In the genomic region with DNA sequence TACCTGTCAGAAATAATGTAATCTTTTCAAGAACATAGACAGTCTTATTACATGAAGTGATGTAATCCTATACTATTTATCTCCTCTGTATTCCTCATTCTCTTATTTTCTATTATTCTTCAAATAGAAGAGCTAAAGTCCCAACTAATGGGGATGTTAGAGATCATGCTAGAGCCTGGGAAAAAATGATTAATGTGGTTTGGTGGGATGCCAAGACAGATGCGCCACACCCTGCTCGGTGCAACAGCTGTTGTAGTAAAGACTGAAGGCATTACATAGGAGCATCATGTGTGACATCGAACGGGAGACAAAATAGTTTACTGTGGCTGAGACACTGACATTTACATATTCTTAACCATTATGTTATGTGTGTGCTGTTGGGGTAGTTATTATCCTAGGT, we compare ENCODE assay signal across 20 cellular contexts.
A peak's percentile ranks its signal among the peaks of the same experiment; 100 is the strongest.
DNase-seq lines count a peak whose midpoint lies in the region; ATAC-seq and TF ChIP-seq lines count a peak whose summit lies in the region.
"Had no signal": no experiment of that assay in that cellular context is flagged by ENCODE, and none has a peak within 500 bp of the region (broad histone marks: within the 10 kb centered on the region; RNA-seq: fewer than 3 reads in every experiment).

No MANE protein-coding gene starts in this region.

- H3K36me3 ChIP-seq in brain microvascular endothelial cell (replicated peaks) (no peaks in the 10 kb centered on the region), GM23338 (ENCODE audit: insufficient read depth) (no peaks in the 10 kb centered on the region)
- H3K36me3 ChIP-seq: colonic mucosa, left lung, thoracic aorta had no signal

- no peaks in the 10 kb centered on the region for H4K20me1 ChIP-seq in GM23338 (replicated peaks; ENCODE audit: insufficient read depth)

- DNase-seq in HCEC 1CT = peak; percentile 67
- DNase-seq in NCI-H226 = peak; percentile 36
- peak; percentile 25 for DNase-seq in brain microvascular endothelial cell
- no peak for DNase-seq in effector CD4-positive, alpha-beta T cell
- no peak for DNase-seq in NCI-H187 treated with DMSO at 0.1 percent for 48 hours (lab: John Stamatoyannopoulos, UW)
- DNase-seq in GM23338 (ENCODE audit: low spot score) = no peak
- DNase-seq: activated CD4-positive, alpha-beta T cell treated with anti-CD3 and anti-CD28 coated beads, Interleukin-2, amount 10 ng/mL, durations not matched to agents 7 days and 5 days; activated T-cell treated with anti-CD3 and anti-CD28 coated beads, Interleukin-2, amount 50 U/mL, for 1 hour; colonic mucosa; left lung; naive thymus-derived CD4-positive, alpha-beta T cell; NCI-H1048; NCI-H526 treated with DMSO at 0.1 percent for 48 hours; stimulated activated CD4-positive, alpha-beta T cell treated with anti-CD3 and anti-CD28 coated beads, Interleukin-2, amount 100 ng/mL, for 24 hours; T-helper 9 cell had no signal

- H3K27ac ChIP-seq in brain microvascular endothelial cell (no peak overlapping the region), GM23338 (ENCODE audit: low read depth) (no peak overlapping the region)
- H3K27ac ChIP-seq: C4-2B, colonic mucosa, left lung, thoracic aorta had no signal

- TF ChIP-seq CTCF in brain microvascular endothelial cell (IDR thresholded peaks at IDR 0.05; ENCODE audit: low read depth, low read length, missing control alignments) = no peak
- no peak for TF ChIP-seq CTCF in nephron (IDR thresholded peaks at IDR 0.05; ENCODE audit: unreplicated experiment in 3 of 3)
- no peak for TF ChIP-seq CTCF in GM23338 (conservative IDR thresholded peaks at IDR 0.05; ENCODE audit: low read depth in 2 of 2)

- H3K4me3 Mint-ChIP-seq in nephron = no peak overlapping the region
- H3K4me3 Mint-ChIP-seq in GM23338 = no peak overlapping the region
- H3K4me3 Mint-ChIP-seq: activated CD4-positive, alpha-beta T cell treated with anti-CD3 and anti-CD28 coated beads, Interleukin-2, amount 10 ng/mL, durations not matched to agents 7 days and 5 days; naive thymus-derived CD4-positive, alpha-beta T cell had no signal

- no peaks in the 10 kb centered on the region for H3F3A ChIP-seq in GM23338 (replicated peaks; ENCODE audit: low read depth)

- H3K27me3 ChIP-seq in brain microvascular endothelial cell (replicated peaks) = no peaks in the 10 kb centered on the region
- H3K27me3 ChIP-seq in GM23338 (ENCODE audit: insufficient read depth) = no peaks in the 10 kb centered on the region
- H3K27me3 ChIP-seq: colonic mucosa, left lung had no signal

- H3K4me2 ChIP-seq in GM23338 = no peak overlapping the region

- peaks cover 17% of the 10 kb centered on the region for H3K4me1 ChIP-seq in GM23338 (ENCODE audit: insufficient read depth)
- H3K4me1 ChIP-seq: colonic mucosa, left lung had no signal

- no peaks in the 10 kb centered on the region for H3K79me2 ChIP-seq in GM23338 (replicated peaks; ENCODE audit: insufficient read depth)

- H2AFZ ChIP-seq in GM23338 = no peak overlapping the region

- H3K27ac Mint-ChIP-seq in nephron (peak overlapping the region in 2 of 3 experiments; percentile 3 to 46), GM23338 (no peak overlapping the region)
- H3K27ac Mint-ChIP-seq: activated CD4-positive, alpha-beta T cell treated with anti-CD3 and anti-CD28 coated beads, Interleukin-2, amount 10 ng/mL, durations not matched to agents 7 days and 5 days; naive thymus-derived CD4-positive, alpha-beta T cell had no signal

- in situ Hi-C loops in brain microvascular endothelial cell (cut with HindIII; ENCODE audit: low pct_ligation_motif_present, low sequenced_read_pairs) = no loop called here

- no peak for ATAC-seq in GM23338
- ATAC-seq: esophagus mucosa; left lung; naive thymus-derived CD4-positive, alpha-beta T cell; Right ventricle myocardium inferior had no signal

- H3K36me3 Mint-ChIP-seq in nephron (ENCODE audit: low read depth) (peaks cover 5% of the 10 kb centered on the region), GM23338 (ENCODE audit: low read depth) (no peaks in the 10 kb centered on the region)
- H3K36me3 Mint-ChIP-seq: naive thymus-derived CD4-positive, alpha-beta T cell had no signal

- H3K4me1 Mint-ChIP-seq in nephron (peaks cover 58% of the 10 kb centered on the region), GM23338 (peaks cover 17% of the 10 kb centered on the region)
- H3K4me1 Mint-ChIP-seq: activated CD4-positive, alpha-beta T cell treated with anti-CD3 and anti-CD28 coated beads, Interleukin-2, amount 10 ng/mL, durations not matched to agents 7 days and 5 days; naive thymus-derived CD4-positive, alpha-beta T cell had no signal

- H3K4me3 ChIP-seq in brain microvascular endothelial cell (ENCODE audit: low read depth, low read length) = no peak overlapping the region
- H3K4me3 ChIP-seq in GM23338 = no peak overlapping the region
- H3K4me3 ChIP-seq: colonic mucosa, left lung, thoracic aorta had no signal

- H3K9me3 Mint-ChIP-seq in nephron (peaks cover 3% of the 10 kb centered on the region), GM23338 (no peaks in the 10 kb centered on the region)
- H3K9me3 Mint-ChIP-seq: activated CD4-positive, alpha-beta T cell treated with anti-CD3 and anti-CD28 coated beads, Interleukin-2, amount 10 ng/mL, durations not matched to agents 7 days and 5 days had no signal

- no peaks in the 10 kb centered on the region for H3K27me3 Mint-ChIP-seq in nephron (ENCODE audit: low read depth)
- H3K27me3 Mint-ChIP-seq in GM23338 (ENCODE audit: insufficient read depth, low read depth, poor library complexity) = peaks cover 3% of the 10 kb centered on the region
- H3K27me3 Mint-ChIP-seq: activated CD4-positive, alpha-beta T cell treated with anti-CD3 and anti-CD28 coated beads, Interleukin-2, amount 10 ng/mL, durations not matched to agents 7 days and 5 days had no signal

- H3K9me2 ChIP-seq in GM23338 (ENCODE audit: insufficient read depth) = no peaks in the 10 kb centered on the region; the same call in 1 of the 2 replicates

TF ChIP-seq in GM23338, 12 proteins besides CTCF, POLR2A, EP300 and RAD21:
- TF ChIP-seq, protein P1, sequence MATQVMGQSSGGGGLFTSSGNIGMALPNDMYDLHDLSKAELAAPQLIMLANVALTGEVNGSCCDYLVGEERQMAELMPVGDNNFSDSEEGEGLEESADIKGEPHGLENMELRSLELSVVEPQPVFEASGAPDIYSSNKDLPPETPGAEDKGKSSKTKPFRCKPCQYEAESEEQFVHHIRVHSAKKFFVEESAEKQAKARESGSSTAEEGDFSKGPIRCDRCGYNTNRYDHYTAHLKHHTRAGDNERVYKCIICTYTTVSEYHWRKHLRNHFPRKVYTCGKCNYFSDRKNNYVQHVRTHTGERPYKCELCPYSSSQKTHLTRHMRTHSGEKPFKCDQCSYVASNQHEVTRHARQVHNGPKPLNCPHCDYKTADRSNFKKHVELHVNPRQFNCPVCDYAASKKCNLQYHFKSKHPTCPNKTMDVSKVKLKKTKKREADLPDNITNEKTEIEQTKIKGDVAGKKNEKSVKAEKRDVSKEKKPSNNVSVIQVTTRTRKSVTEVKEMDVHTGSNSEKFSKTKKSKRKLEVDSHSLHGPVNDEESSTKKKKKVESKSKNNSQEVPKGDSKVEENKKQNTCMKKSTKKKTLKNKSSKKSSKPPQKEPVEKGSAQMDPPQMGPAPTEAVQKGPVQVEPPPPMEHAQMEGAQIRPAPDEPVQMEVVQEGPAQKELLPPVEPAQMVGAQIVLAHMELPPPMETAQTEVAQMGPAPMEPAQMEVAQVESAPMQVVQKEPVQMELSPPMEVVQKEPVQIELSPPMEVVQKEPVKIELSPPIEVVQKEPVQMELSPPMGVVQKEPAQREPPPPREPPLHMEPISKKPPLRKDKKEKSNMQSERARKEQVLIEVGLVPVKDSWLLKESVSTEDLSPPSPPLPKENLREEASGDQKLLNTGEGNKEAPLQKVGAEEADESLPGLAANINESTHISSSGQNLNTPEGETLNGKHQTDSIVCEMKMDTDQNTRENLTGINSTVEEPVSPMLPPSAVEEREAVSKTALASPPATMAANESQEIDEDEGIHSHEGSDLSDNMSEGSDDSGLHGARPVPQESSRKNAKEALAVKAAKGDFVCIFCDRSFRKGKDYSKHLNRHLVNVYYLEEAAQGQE (IDR thresholded peaks at IDR 0.05; ENCODE audit: unreplicated experiment) = no peak

Comparison
In these comparisons a context has a peak if more than half of its experiments do, and no peak if none do; other contexts are left out.
1. DNase-seq: peak in HCEC 1CT (single experiment), NCI-H226 (single experiment) and brain microvascular endothelial cell (single experiment); none in effector CD4-positive, alpha-beta T cell (single experiment), NCI-H187 treated with DMSO at 0.1 percent for 48 hours (single experiment) and GM23338 (single experiment).